In the genomic region with DNA sequence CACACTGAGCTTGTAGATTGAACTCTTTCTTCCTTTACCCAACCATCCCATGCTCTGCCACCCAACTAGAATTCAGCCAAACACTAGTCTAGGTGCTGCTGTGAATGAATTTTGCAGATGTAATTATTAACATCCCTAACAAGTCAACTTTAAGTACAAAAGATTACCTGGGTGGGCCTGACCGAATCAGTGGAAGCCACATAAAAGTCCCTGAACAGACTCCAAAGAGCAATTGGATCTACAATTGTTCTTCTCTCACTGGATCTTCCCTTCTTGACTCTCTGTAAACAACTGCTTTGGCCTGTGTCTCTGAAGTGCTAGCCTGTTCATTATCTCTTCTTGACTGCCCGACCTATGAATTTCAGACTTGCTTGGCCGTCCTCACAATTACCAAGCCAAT, we compare ENCODE assay signal across 11 cellular contexts.
"Had no signal": no experiment of that assay in that cellular context is flagged by ENCODE, and none has a peak within 500 bp of the region (broad histone marks: within the 10 kb centered on the region; RNA-seq: fewer than 3 reads in every experiment).

No MANE protein-coding gene starts in this region.

- H3K27ac Mint-ChIP-seq: GM23338, H9, HFFc6 had no signal

- H3K9me3 ChIP-seq: HAP-1 had no signal

- H3K4me3 ChIP-seq: GM23248, GM23338, HAP-1 had no signal

- H3K4me2 ChIP-seq: GM23338 had no signal

- H2AFZ ChIP-seq: GM23248, GM23338 had no signal

- H3K36me3 ChIP-seq: HAP-1 had no signal

- H3K4me1 Mint-ChIP-seq: GM23338, H9 had no signal

- ATAC-seq: GM23338, HCT116 had no signal

- H3K27ac ChIP-seq: GM23248 had no signal

- H3K9ac ChIP-seq: GM23248 had no signal

- DNase-seq: GM23248, GOT3, H7, H9, HCEC 1CT, HFFc6 had no signal

- FAIRE-seq: H1, H54 had no signal

- H3K4me3 Mint-ChIP-seq: GM23338, H9, HFFc6 had no signal

- H3K4me1 ChIP-seq: HAP-1 had no signal
